26 cellular contexts compared by ENCODE assay signal in genomic region chrX:12802741-12803140, GRCh38. TPM values are rescaled to one million over a fixed set of nuclear protein-coding genes. Genes with fewer than 3 reads are reported as not detected.
DNase-seq lines count a peak whose midpoint lies in the region; ATAC-seq lines count a peak whose summit lies in the region.
"Had no signal": no experiment of that assay in that cellular context is flagged by ENCODE, and none has a peak within 500 bp of the region (broad histone marks: within the 10 kb centered on the region; RNA-seq: fewer than 3 reads in every experiment).

No MANE protein-coding gene starts in this region.

- no peak overlapping the region for H3K4me3 Mint-ChIP-seq in activated naive CD4-positive, alpha-beta T cell treated with anti-CD3 and anti-CD28 coated beads, Interleukin-2, amount 10 ng/mL, durations not matched to agents 7 days and 5 days
- no peak overlapping the region for H3K4me3 Mint-ChIP-seq in stimulated activated naive CD8-positive, alpha-beta T cell treated with anti-CD3 and anti-CD28 coated beads, Interleukin-15, Interleukin-2, amounts not matched to agents 100 ng/mL and 50 ng/mL, for 24 hours
- H3K4me3 Mint-ChIP-seq: nephron progenitor cell, WTC11 had no signal

- peaks cover 50% of the 10 kb centered on the region for H3K36me3 Mint-ChIP-seq in activated naive CD4-positive, alpha-beta T cell treated with anti-CD3 and anti-CD28 coated beads, Interleukin-2, amount 10 ng/mL, durations not matched to agents 7 days and 5 days
- H3K36me3 Mint-ChIP-seq in activated naive CD4-positive, alpha-beta T cell treated with anti-CD3 and anti-CD28 coated beads, Interleukin-2, amount 50 U/mL, for 72 hours: peaks cover 5 to 26% of the 10 kb centered on the region in 2 donors
- peaks cover 59% of the 10 kb centered on the region for H3K36me3 Mint-ChIP-seq in stimulated activated naive CD8-positive, alpha-beta T cell treated with anti-CD3 and anti-CD28 coated beads, Interleukin-15, Interleukin-2, amounts not matched to agents 100 ng/mL and 50 ng/mL, for 24 hours (ENCODE audit: low read depth)

- H3K4me1 Mint-ChIP-seq in activated naive CD4-positive, alpha-beta T cell treated with anti-CD3 and anti-CD28 coated beads, Interleukin-2, amount 10 ng/mL, durations not matched to agents 7 days and 5 days: peaks cover 28% of the 10 kb centered on the region
- peaks cover 13% of the 10 kb centered on the region for H3K4me1 Mint-ChIP-seq in stimulated activated naive CD8-positive, alpha-beta T cell treated with anti-CD3 and anti-CD28 coated beads, Interleukin-15, Interleukin-2, amounts not matched to agents 100 ng/mL and 50 ng/mL, for 24 hours (ENCODE audit: low read depth)
- H3K4me1 Mint-ChIP-seq: nephron progenitor cell, WTC11 had no signal

- CTCF ChIA-PET in activated naive CD4-positive, alpha-beta T cell treated with anti-CD3 and anti-CD28 coated beads, Interleukin-2, amount 10 ng/mL, durations not matched to agents 7 days and 5 days (lab: Charles Lee): interaction anchor here (0.8 to 1.5 kb wide), 4 partner anchors 10 to 92 kb away, joined by 3 to 5 read pairs (median 4); no protein-coding TSS in a partner anchor

- no peaks in the 10 kb centered on the region for H3K27me3 Mint-ChIP-seq in activated naive CD4-positive, alpha-beta T cell treated with anti-CD3 and anti-CD28 coated beads, Interleukin-2, amount 10 ng/mL, durations not matched to agents 7 days and 5 days
- no peaks in the 10 kb centered on the region for H3K27me3 Mint-ChIP-seq in stimulated activated naive CD8-positive, alpha-beta T cell treated with anti-CD3 and anti-CD28 coated beads, Interleukin-15, Interleukin-2, amounts not matched to agents 100 ng/mL and 50 ng/mL, for 24 hours

- ATAC-seq in activated naive CD4-positive, alpha-beta T cell treated with anti-CD3 and anti-CD28 coated beads, Interleukin-2, amount 50 U/mL, for 72 hours: peak; percentile 49 to 73
- ATAC-seq in GM19035 (IDR thresholded peaks at IDR 0.05; ENCODE audit: unreplicated experiment) (no peak), HG03520 (IDR thresholded peaks at IDR 0.05; ENCODE audit: unreplicated experiment) (no peak)
- ATAC-seq: lower lobe of right lung, mucosa of descending colon, WTC11 had no signal

- peak overlapping the region; percentile 90 for H3K27ac Mint-ChIP-seq in activated naive CD4-positive, alpha-beta T cell treated with anti-CD3 and anti-CD28 coated beads, Interleukin-2, amount 10 ng/mL, durations not matched to agents 7 days and 5 days
- H3K27ac Mint-ChIP-seq in activated naive CD4-positive, alpha-beta T cell treated with anti-CD3 and anti-CD28 coated beads, Interleukin-2, amount 50 U/mL, for 72 hours: peak overlapping the region; percentile 83 to 84
- peak overlapping the region; percentile 87 for H3K27ac Mint-ChIP-seq in stimulated activated naive CD8-positive, alpha-beta T cell treated with anti-CD3 and anti-CD28 coated beads, Interleukin-15, Interleukin-2, amounts not matched to agents 100 ng/mL and 50 ng/mL, for 24 hours
- H3K27ac Mint-ChIP-seq: nephron progenitor cell, WTC11 had no signal

- DNase-seq in activated naive CD4-positive, alpha-beta T cell treated with anti-CD3 and anti-CD28 coated beads, Interleukin-2, amount 10 ng/mL, durations not matched to agents 7 days and 5 days: no peak
- DNase-seq in activated naive CD4-positive, alpha-beta T cell (lab: John Stamatoyannopoulos, UW): no peak
- DNase-seq in MV-4-11 (lab: John Stamatoyannopoulos, UW) (peak; percentile 65), NK-92 (lab: John Stamatoyannopoulos, UW; ENCODE audit: unreplicated experiment) (no peak)
- no peak for DNase-seq in activated naive CD4-positive, alpha-beta T cell treated with anti-CD3 and anti-CD28 coated beads, Interleukin-2, amount 50 U/mL, for 72 hours (ENCODE audit: low spot score in 2 of 2)
- DNase-seq: aorta; Caco-2; caudate nucleus; dermis blood vessel endothelial cell; DMS79 treated with DMSO at 0.1 percent for 48 hours; KBM-7; kidney; lower lobe of right lung; MM.1S; mucosa of descending colon; NCI-H2171; NCI-H524 treated with DMSO at 0.1 percent for 48 hours; nephron progenitor cell; ovary; retina; stimulated activated naive CD4-positive, alpha-beta T cell treated with Interleukin-2 at 50 U/mL for 16 hours; tibial artery had no signal

- H3K9me3 Mint-ChIP-seq in activated naive CD4-positive, alpha-beta T cell treated with anti-CD3 and anti-CD28 coated beads, Interleukin-2, amount 10 ng/mL, durations not matched to agents 7 days and 5 days: no peaks in the 10 kb centered on the region
- H3K9me3 Mint-ChIP-seq in activated naive CD4-positive, alpha-beta T cell treated with anti-CD3 and anti-CD28 coated beads, Interleukin-2, amount 50 U/mL, for 72 hours: no peaks in the 10 kb centered on the region
- H3K9me3 Mint-ChIP-seq in stimulated activated naive CD8-positive, alpha-beta T cell treated with anti-CD3 and anti-CD28 coated beads, Interleukin-15, Interleukin-2, amounts not matched to agents 100 ng/mL and 50 ng/mL, for 24 hours: no peaks in the 10 kb centered on the region
- H3K9me3 Mint-ChIP-seq: WTC11 had no signal

RNA-seq across cellular contexts. Expression of gene PRPS2, which starts 11.5 kb away (rescaled TPM):
- total RNA-seq in activated naive CD4-positive, alpha-beta T cell treated with anti-CD3 and anti-CD28 coated beads, Interleukin-2, amount 50 U/mL, for 72 hours: 100 to 1,000 TPM; 110 to 118 TPM

Comparison
In these comparisons a context has a peak if more than half of its experiments do, and no peak if none do; other contexts are left out.
1. ATAC-seq: peak in activated naive CD4-positive, alpha-beta T cell treated with anti-CD3 and anti-CD28 coated beads, Interleukin-2, amount 50 U/mL, for 72 hours (2 of 2); none in GM19035 (single experiment) and HG03520 (single experiment).
2. Peak in every context shown above with its lines, with median percentiles within 50 percentile points of each other: H3K27ac Mint-ChIP-seq.